In the genomic region with DNA sequence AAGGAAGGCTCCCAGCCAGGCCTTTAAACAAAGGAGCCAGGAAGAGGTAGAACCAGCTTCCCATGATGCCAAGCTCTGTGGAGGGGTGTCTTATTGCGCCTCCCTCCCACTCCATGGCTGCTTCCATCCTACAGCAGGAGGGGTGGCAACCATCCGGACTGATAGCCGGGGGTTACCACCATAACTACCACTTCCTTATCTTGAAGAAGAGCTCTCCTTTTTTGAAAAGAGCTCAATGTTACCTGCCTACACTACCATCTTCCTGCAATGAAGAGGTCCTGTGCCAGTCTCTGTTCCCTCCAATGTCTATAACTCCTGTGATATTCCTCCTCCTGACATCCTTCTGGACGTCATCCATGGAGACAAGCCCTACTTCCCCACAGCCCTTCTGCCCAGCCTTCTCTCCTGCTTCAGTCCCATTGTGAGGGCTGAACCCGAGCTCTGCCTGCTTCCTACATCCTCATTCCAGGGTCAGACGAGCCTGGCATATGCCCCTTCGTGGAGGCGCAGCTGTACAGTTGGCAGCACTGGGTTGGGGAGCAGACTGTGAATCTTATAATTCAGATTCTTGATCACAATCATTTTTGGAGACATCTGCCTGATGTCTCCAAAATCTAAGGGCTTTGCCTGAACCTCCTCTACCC, we compare ENCODE assay signal across 19 cellular contexts. TPM values are rescaled to one million over a fixed set of nuclear protein-coding genes. Genes with fewer than 3 reads are reported as not detected.
DNase-seq lines count a peak whose midpoint lies in the region; ATAC-seq and TF ChIP-seq lines count a peak whose summit lies in the region.
"Had no signal": no experiment of that assay in that cellular context is flagged by ENCODE, and none has a peak within 500 bp of the region (broad histone marks: within the 10 kb centered on the region; RNA-seq: fewer than 3 reads in every experiment).

No MANE protein-coding gene starts in this region.

- peaks cover 20 to 21% of the 10 kb centered on the region in 2 donors for H3K4me1 Mint-ChIP-seq in natural killer cell treated with Interleukin-12 subunit alpha and Interleukin-12 subunit beta and Interleukin-15 and Interleukin-18, amount 100 ng/mL, for 72 hours (ENCODE audit: low read depth in 2 of 2)
- peaks cover 16 to 40% of the 10 kb centered on the region in 2 donors for H3K4me1 Mint-ChIP-seq in natural killer cell

- no peaks in the 10 kb centered on the region for H3K9me3 Mint-ChIP-seq in natural killer cell treated with Interleukin-12 subunit alpha and Interleukin-12 subunit beta and Interleukin-15 and Interleukin-18, amount 100 ng/mL, for 72 hours
- no peaks in the 10 kb centered on the region for H3K9me3 Mint-ChIP-seq in natural killer cell
- H3K9me3 Mint-ChIP-seq: T-helper 1 cell treated with Interleukin-12 subunit alpha and Interleukin-12 subunit beta and Interleukin-4 antibody, amounts not matched to agents 30 μg/mL and 1 μg/mL, for 36 hours had no signal

- no peak overlapping the region for H3K27ac Mint-ChIP-seq in natural killer cell treated with Interleukin-12 subunit alpha and Interleukin-12 subunit beta and Interleukin-15 and Interleukin-18, amount 100 ng/mL, for 72 hours
- no peak overlapping the region for H3K27ac Mint-ChIP-seq in natural killer cell
- H3K27ac Mint-ChIP-seq: T-helper 1 cell treated with Interleukin-12 subunit alpha and Interleukin-12 subunit beta and Interleukin-4 antibody, amounts not matched to agents 30 μg/mL and 1 μg/mL, for 36 hours had no signal

- DNase-seq in natural killer cell treated with Interleukin-12 subunit alpha and Interleukin-12 subunit beta and Interleukin-15 and Interleukin-18, amount 100 ng/mL, for 72 hours (ENCODE audit: low spot score) = peak; percentile 31
- DNase-seq in natural killer cell = no peak
- DNase-seq in ascending aorta (ENCODE audit: low spot score in 2 of 2) = no peak
- no peak for DNase-seq in iPS-NIHi7 (ENCODE audit: extremely low spot score)
- DNase-seq in NCI-H345 treated with DMSO at 0.1 percent for 48 hours (lab: John Stamatoyannopoulos, UW; ENCODE audit: unreplicated experiment) = no peak
- no peak for DNase-seq in A172 (ENCODE audit: low spot score)
- DNase-seq: activated CD4-positive, alpha-beta T cell treated with anti-CD3 and anti-CD28 coated beads for 4 hours; activated CD8-positive, alpha-beta memory T cell treated with anti-CD3 and anti-CD28 coated beads, Interleukin-2, amount 50 U/mL, for 4 hours; activated gamma-delta T cell treated with Interleukin-2 at 50 U/mL for 16 hours; amygdala; left lung; NCI-H1694; NCI-H345; stimulated activated CD4-positive, alpha-beta T cell treated with anti-CD3 and anti-CD28 coated beads, Interleukin-12 subunit alpha, Interleukin-12 subunit beta, amount 100 ng/mL, for 4 hours had no signal

- H3K4me3 ChIP-seq in ascending aorta = no peak overlapping the region
- H3K4me3 ChIP-seq in muscle layer of duodenum (ENCODE audit: low read depth in 1 of 2, low read length in 2 of 2) = no peak overlapping the region
- H3K4me3 ChIP-seq: left lung had no signal

- peaks cover 0 to 2% of the 10 kb centered on the region in 2 donors for H3K27me3 Mint-ChIP-seq in natural killer cell treated with Interleukin-12 subunit alpha and Interleukin-12 subunit beta and Interleukin-15 and Interleukin-18, amount 100 ng/mL, for 72 hours
- peaks cover 0 to 4% of the 10 kb centered on the region in 2 donors for H3K27me3 Mint-ChIP-seq in natural killer cell (ENCODE audit: low read depth in 2 of 2)

- intact Hi-C loops in natural killer cell (cut with micrococcal nuclease) (loop anchor here (10.0 kb wide), 1 partner anchor 117 kb away; no protein-coding TSS in a partner anchor), ascending aorta (cut with DNase I) (no loop called here)

- no peak for ATAC-seq in natural killer cell treated with Interleukin-12 subunit alpha and Interleukin-12 subunit beta and Interleukin-15 and Interleukin-18, amount 100 ng/mL, for 72 hours
- ATAC-seq in natural killer cell (no peak), GM21619 (IDR thresholded peaks at IDR 0.05; ENCODE audit: unreplicated experiment) (no peak)
- ATAC-seq: left lung had no signal

- no peaks in the 10 kb centered on the region for H3K36me3 Mint-ChIP-seq in natural killer cell treated with Interleukin-12 subunit alpha and Interleukin-12 subunit beta and Interleukin-15 and Interleukin-18, amount 100 ng/mL, for 72 hours
- no peaks in the 10 kb centered on the region for H3K36me3 Mint-ChIP-seq in natural killer cell

- H3K4me1 ChIP-seq in ascending aorta (peaks cover 41 to 86% of the 10 kb centered on the region in 2 donors), muscle layer of duodenum (ENCODE audit: control insufficient read depth in 1 of 2, insufficient read depth in 2 of 2, low read length in 2 of 2) (peaks cover 29 to 83% of the 10 kb centered on the region in 2 donors)

- TF ChIP-seq CTCF in natural killer cell (IDR thresholded peaks at IDR 0.05) (no peak), ascending aorta (IDR thresholded peaks at IDR 0.05) (no peak)

- H3K9me3 ChIP-seq in ascending aorta (no peaks in the 10 kb centered on the region), muscle layer of duodenum (ENCODE audit: control insufficient read depth in 1 of 2, low read length in 2 of 2) (no peaks in the 10 kb centered on the region)
- H3K9me3 ChIP-seq: left lung had no signal

- no peak overlapping the region for H3K4me3 Mint-ChIP-seq in natural killer cell treated with Interleukin-12 subunit alpha and Interleukin-12 subunit beta and Interleukin-15 and Interleukin-18, amount 100 ng/mL, for 72 hours
- H3K4me3 Mint-ChIP-seq in natural killer cell = no peak overlapping the region
- H3K4me3 Mint-ChIP-seq: T-helper 1 cell treated with Interleukin-12 subunit alpha and Interleukin-12 subunit beta and Interleukin-4 antibody, amounts not matched to agents 30 μg/mL and 1 μg/mL, for 36 hours had no signal

- H3K36me3 ChIP-seq in ascending aorta (peaks cover 4 to 7% of the 10 kb centered on the region in 2 donors), muscle layer of duodenum (ENCODE audit: control insufficient read depth in 1 of 2, insufficient read depth in 2 of 2, low read length in 2 of 2) (peaks cover under 1 to 13% of the 10 kb centered on the region in 2 donors)

- H3K27ac ChIP-seq in ascending aorta = peak overlapping the region; percentile 98 to 99
- peak overlapping the region; percentile 56 for H3K27ac ChIP-seq in muscle layer of duodenum (ENCODE audit: low read length)

- H3K27me3 ChIP-seq in ascending aorta (no peaks in the 10 kb centered on the region), muscle layer of duodenum (ENCODE audit: low read depth, low read length) (no peaks in the 10 kb centered on the region)
- H3K27me3 ChIP-seq: left lung had no signal

RNA-seq across cellular contexts. Expression of gene CCDC9B, which starts 8.5 kb away (rescaled TPM):
- under 1 TPM; 0.29 to 0.47 TPM for total RNA-seq in natural killer cell treated with Interleukin-12 subunit alpha and Interleukin-12 subunit beta and Interleukin-15 and Interleukin-18, amount 100 ng/mL, for 72 hours
- 1 to 10 TPM; 4.4 to 5.3 (median 4.7) TPM for total RNA-seq in natural killer cell
- 55.8 TPM for total RNA-seq in ascending aorta
- 4.4 and 12.1 TPM in 2 replicates for total RNA-seq in A172 (2014; rRNA removed; shearing (Covaris generic))

RNA-seq across cellular contexts. Expression of gene INAFM2, which starts 8.8 kb away (rescaled TPM):
- total RNA-seq in natural killer cell treated with Interleukin-12 subunit alpha and Interleukin-12 subunit beta and Interleukin-15 and Interleukin-18, amount 100 ng/mL, for 72 hours = 10 to 100 TPM; 16.7 to 17.5 TPM
- total RNA-seq in natural killer cell (10 to 100 TPM; 14.0 to 21.7 (median 15.1) TPM), ascending aorta (69.8 TPM)
- 12.7 and 14.7 TPM in 2 replicates for total RNA-seq in A172 (2014; rRNA removed; shearing (Covaris generic))

RNA-seq across cellular contexts. Expression of gene PHGR1, which starts 18.6 kb away (rescaled TPM):
- not detected for total RNA-seq in natural killer cell treated with Interleukin-12 subunit alpha and Interleukin-12 subunit beta and Interleukin-15 and Interleukin-18, amount 100 ng/mL, for 72 hours
- total RNA-seq in natural killer cell (not detected), ascending aorta (not detected)
- total RNA-seq in A172 (2014; rRNA removed; shearing (Covaris generic)) = not detected in 2 replicates
- total RNA-seq: left lung, myocyte, posterior vena cava had no signal

RNA-seq across cellular contexts. Expression of gene PLCB2, which starts 24.5 kb away (rescaled TPM):
- total RNA-seq in natural killer cell treated with Interleukin-12 subunit alpha and Interleukin-12 subunit beta and Interleukin-15 and Interleukin-18, amount 100 ng/mL, for 72 hours = 100 to 1,000 TPM in 1 of 2 donors, 10 to 100 TPM in 1; 90.5 to 109 TPM
- total RNA-seq in natural killer cell (100 to 1,000 TPM; 345 to 440 (median 432) TPM), ascending aorta (6.9 TPM)
- total RNA-seq in A172 (2014; rRNA removed; shearing (Covaris generic)) = not detected in 2 replicates

RNA-seq across cellular contexts. Expression of gene DISP2, which starts 25.8 kb away (rescaled TPM):
- total RNA-seq in natural killer cell treated with Interleukin-12 subunit alpha and Interleukin-12 subunit beta and Interleukin-15 and Interleukin-18, amount 100 ng/mL, for 72 hours = under 1 TPM; 0.25 to 1.00 TPM
- 1 to 10 TPM in 1 of 3 donors, under 1 TPM in 2; 0.20 to 1.0 (median 0.26) TPM for total RNA-seq in natural killer cell
- total RNA-seq in ascending aorta = 0.32 TPM
- 0.19 and 0.36 TPM in 2 replicates for total RNA-seq in A172 (2014; rRNA removed; shearing (Covaris generic))
